In genomic region chr14:101171650-101172049, GRCh38 we compare ENCODE assay signal across 26 cellular contexts.
DNase-seq lines count a peak whose midpoint lies in the region; ATAC-seq, FAIRE-seq and TF ChIP-seq lines count a peak whose summit lies in the region.
"Had no signal": no experiment of that assay in that cellular context is flagged by ENCODE, and none has a peak within 500 bp of the region (broad histone marks: within the 10 kb centered on the region; RNA-seq: fewer than 3 reads in every experiment).

No MANE protein-coding gene starts in this region.

- H3K4me3 Mint-ChIP-seq in activated naive CD8-positive, alpha-beta T cell treated with anti-CD3 and anti-CD28 coated beads, Interleukin-2, amount 50 U/mL, for 24 hours = no peak overlapping the region
- H3K4me3 Mint-ChIP-seq: B cell; CD4-positive, alpha-beta T cell; CD8-positive, alpha-beta T cell had no signal

- intact Hi-C loops in posterior vena cava (cut with DNase I) = no loop called here

- no peak overlapping the region for H3K27ac Mint-ChIP-seq in activated naive CD8-positive, alpha-beta T cell treated with anti-CD3 and anti-CD28 coated beads, Interleukin-2, amount 50 U/mL, for 24 hours
- H3K27ac Mint-ChIP-seq: B cell; CD4-positive, alpha-beta T cell; CD8-positive, alpha-beta T cell had no signal

- H3K36me3 Mint-ChIP-seq in activated naive CD8-positive, alpha-beta T cell treated with anti-CD3 and anti-CD28 coated beads, Interleukin-2, amount 50 U/mL, for 24 hours (ENCODE audit: low read depth) = peaks cover 6% of the 10 kb centered on the region
- H3K36me3 Mint-ChIP-seq: CD8-positive, alpha-beta T cell had no signal

- FAIRE-seq in D721Med (lab: Jason Lieb, UNC) = no peak
- FAIRE-seq: A549, GM12878, GM12892, GM18507 had no signal

- H3K4me1 ChIP-seq in osteoblast (ENCODE audit: insufficient read depth, low read length) = no peaks in the 10 kb centered on the region
- H3K4me1 ChIP-seq: A549; BLaER1 treated with 17β-estradiol and CSF1 and Interleukin-3, amounts not matched to agents 10 nM and 100 nM; Caco-2 had no signal

- H3K4me3 ChIP-seq in osteoblast (ENCODE audit: insufficient read depth, low read length) = no peak overlapping the region
- H3K4me3 ChIP-seq: A549; BLaER1 treated with 17β-estradiol and CSF1 and Interleukin-3, amounts not matched to agents 10 nM and 100 nM; GM12878 had no signal

- no peak overlapping the region for H3K27ac ChIP-seq in osteoblast (ENCODE audit: low read depth, low read length)
- H3K27ac ChIP-seq: 22Rv1; A549; BLaER1 treated with 17β-estradiol and CSF1 and Interleukin-3, amounts not matched to agents 10 nM and 100 nM; C4-2B had no signal

- ATAC-seq in activated naive CD8-positive, alpha-beta T cell treated with anti-CD3 and anti-CD28 coated beads, Interleukin-2, amount 50 U/mL, for 24 hours = no peak
- ATAC-seq: A549; CD8-positive, alpha-beta T cell; GM12878 had no signal

- H3K36me3 ChIP-seq in osteoblast (ENCODE audit: insufficient read depth, low read length) = no peaks in the 10 kb centered on the region
- H3K36me3 ChIP-seq: BLaER1 treated with 17β-estradiol and CSF1 and Interleukin-3, amounts not matched to agents 10 nM and 100 nM had no signal

- no peak for TF ChIP-seq CTCF in osteoblast (IDR thresholded peaks at IDR 0.05; ENCODE audit: extremely low read depth, low read depth, low read length)
- TF ChIP-seq CTCF in D721Med (IDR thresholded peaks at IDR 0.05; ENCODE audit: insufficient read depth, missing control alignments) = no peak

- H3K27me3 ChIP-seq in osteoblast (ENCODE audit: insufficient read depth, low read length) = no peaks in the 10 kb centered on the region
- H3K27me3 ChIP-seq: BLaER1 treated with 17β-estradiol and CSF1 and Interleukin-3, amounts not matched to agents 10 nM and 100 nM had no signal

- peaks cover 2% of the 10 kb centered on the region for H3K27me3 Mint-ChIP-seq in activated naive CD8-positive, alpha-beta T cell treated with anti-CD3 and anti-CD28 coated beads, Interleukin-2, amount 50 U/mL, for 24 hours

- no peak overlapping the region for H3K4me2 ChIP-seq in osteoblast (ENCODE audit: insufficient read depth, low read length)
- H3K4me2 ChIP-seq: A549; BLaER1 treated with 17β-estradiol and CSF1 and Interleukin-3, amounts not matched to agents 10 nM and 100 nM had no signal

- H4K20me1 ChIP-seq in osteoblast (ENCODE audit: insufficient read depth, low read length) = no peaks in the 10 kb centered on the region
- H4K20me1 ChIP-seq: BLaER1 treated with 17β-estradiol and CSF1 and Interleukin-3, amounts not matched to agents 10 nM and 100 nM had no signal

- H3K9me3 ChIP-seq in osteoblast (ENCODE audit: low read depth, low read length) = no peaks in the 10 kb centered on the region

- peaks cover 12% of the 10 kb centered on the region for H3K9me3 Mint-ChIP-seq in activated naive CD8-positive, alpha-beta T cell treated with anti-CD3 and anti-CD28 coated beads, Interleukin-2, amount 50 U/mL, for 24 hours

- DNase-seq in NCI-H82 (lab: John Stamatoyannopoulos, UW) = peak; percentile 1
- no peak for DNase-seq in NCI-H82 treated with DMSO at 0.1 percent for 48 hours (lab: John Stamatoyannopoulos, UW; ENCODE audit: unreplicated experiment)
- DNase-seq in osteoblast (ENCODE audit: insufficient read length, low spot score, missing footprints) = peak; percentile 53
- DNase-seq in posterior vena cava (ENCODE audit: low spot score) = peak; percentile 40
- no peak for DNase-seq in D721Med (ENCODE audit: insufficient read length, low spot score)
- no peak for DNase-seq in activated naive CD8-positive, alpha-beta T cell treated with anti-CD3 and anti-CD28 coated beads, Interleukin-2, amount 50 U/mL, for 24 hours
- DNase-seq: AML-193; Caco-2; Calu3; CD4-positive, alpha-beta T cell; DMS 273 treated with DMSO at 0.1 percent for 48 hours; DMS153; DMS53; DMS79; DND-41; EL; GDM1 had no signal

- no peaks in the 10 kb centered on the region for H3K4me1 Mint-ChIP-seq in activated naive CD8-positive, alpha-beta T cell treated with anti-CD3 and anti-CD28 coated beads, Interleukin-2, amount 50 U/mL, for 24 hours
- H3K4me1 Mint-ChIP-seq: B cell had no signal

- no peak overlapping the region for H2AFZ ChIP-seq in osteoblast (ENCODE audit: low read length)

- no peaks in the 10 kb centered on the region for H3K79me2 ChIP-seq in osteoblast (ENCODE audit: insufficient read depth, low read length)

Comparison
In these comparisons a context has a peak if more than half of its experiments do, and no peak if none do; other contexts are left out.
1. DNase-seq: peak in NCI-H82 (single experiment), osteoblast (single experiment) and posterior vena cava (single experiment); none in NCI-H82 treated with DMSO at 0.1 percent for 48 hours (single experiment), D721Med (single experiment) and activated naive CD8-positive, alpha-beta T cell treated with anti-CD3 and anti-CD28 coated beads, Interleukin-2, amount 50 U/mL, for 24 hours (single experiment).